1 cellular context compared by ENCODE assay signal in the genomic region with DNA sequence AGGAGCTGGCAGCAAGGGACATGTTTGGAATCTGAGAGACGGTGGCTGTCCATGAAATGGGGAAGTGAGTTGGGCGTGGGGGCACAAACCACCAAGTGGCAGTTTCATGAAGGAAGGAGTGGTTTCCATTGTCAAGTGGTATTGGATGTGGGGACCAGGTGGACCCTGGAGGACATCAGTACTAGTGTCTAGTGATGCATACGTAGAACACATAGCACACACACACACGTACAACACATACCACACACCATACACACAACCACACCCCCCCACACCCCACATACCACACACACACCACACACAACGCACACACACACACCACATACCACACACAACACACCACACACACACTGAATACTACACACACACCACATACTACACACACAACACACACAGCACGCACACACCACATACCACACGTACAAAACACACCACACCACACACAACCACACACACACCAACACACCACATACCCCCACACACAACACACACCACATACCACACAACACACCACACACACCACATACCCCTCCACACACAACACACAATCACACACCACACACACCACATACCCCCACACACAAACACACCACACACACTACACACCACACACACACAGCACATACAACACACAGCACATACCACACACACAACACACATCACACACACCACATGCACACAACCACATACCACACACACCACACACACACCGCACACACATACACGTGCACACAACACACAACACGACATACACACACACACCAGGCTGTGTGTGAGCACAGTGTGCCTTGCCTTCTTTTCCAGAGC.
TF ChIP-seq lines count a peak whose summit lies in the region.

No MANE protein-coding gene starts in this region.

TF ChIP-seq in H1, 55 proteins besides CTCF, POLR2A, EP300 and RAD21 (continued from another document):
- no peak for TF ChIP-seq SUZ12 (IDR thresholded peaks at IDR 0.05; ENCODE audit: low read length)
- TF ChIP-seq TEAD4 (IDR thresholded peaks at IDR 0.05; ENCODE audit: low read depth, low read length): no peak
- no peak for TF ChIP-seq RBBP5 (IDR thresholded peaks at IDR 0.05; ENCODE audit: borderline replicate concordance, low read depth, low read length)
- TF ChIP-seq TAF1 (IDR thresholded peaks at IDR 0.05; ENCODE audit: low read depth, low read length): no peak
- TF ChIP-seq KDM5A (IDR thresholded peaks at IDR 0.05; ENCODE audit: low read length): no peak
- TF ChIP-seq YY1 (IDR thresholded peaks at IDR 0.05; ENCODE audit: low read depth, low read length): no peak
